ENCODE assay signal across 28 cellular contexts in the genomic region with DNA sequence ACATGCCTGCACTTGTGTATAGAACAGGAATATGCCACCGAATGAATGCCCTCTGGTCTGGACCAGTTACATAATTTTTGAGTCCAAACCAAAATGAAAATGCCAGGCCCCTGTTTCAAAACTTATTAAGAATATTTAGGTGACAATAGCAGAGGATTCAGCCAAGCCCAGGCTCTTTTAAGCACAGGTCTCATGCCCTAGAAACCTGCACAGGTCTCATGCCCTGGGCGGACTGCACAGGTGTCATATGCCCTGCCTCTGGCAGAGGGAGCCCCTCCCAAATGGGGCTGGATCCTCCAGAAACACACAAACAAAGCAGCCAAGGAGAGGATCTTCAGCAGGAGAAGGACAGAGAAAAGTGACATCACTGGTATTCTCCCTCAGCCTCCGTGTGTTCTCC.
A peak's percentile ranks its signal among the peaks of the same experiment; 100 is the strongest.
DNase-seq lines count a peak whose midpoint lies in the region; ATAC-seq and TF ChIP-seq lines count a peak whose summit lies in the region.
"Had no signal": no experiment of that assay in that cellular context is flagged by ENCODE, and none has a peak within 500 bp of the region (broad histone marks: within the 10 kb centered on the region; RNA-seq: fewer than 3 reads in every experiment).

No MANE protein-coding gene starts in this region.

- intact Hi-C loops in MCF 10A (cut with micrococcal nuclease) = no loop called here

- no peaks in the 10 kb centered on the region for H3K9me2 ChIP-seq in hepatocyte (replicated peaks; ENCODE audit: insufficient read depth)
- H3K9me2 ChIP-seq: SK-N-SH had no signal

- no TSS peak for BruUV-seq in MCF 10A (replicated peaks; lab: Mats Ljungman, UMichigan)

- H3K27me3 ChIP-seq in hepatocyte = no peaks in the 10 kb centered on the region
- H3K27me3 ChIP-seq: ascending aorta, BE2C, heart left ventricle had no signal

- H4K20me1 ChIP-seq in hepatocyte (ENCODE audit: insufficient read depth, poor library complexity, severe bottlenecking) = no peaks in the 10 kb centered on the region

- POLR2A ChIA-PET in MCF 10A (lab: Yijun Ruan, JAX) = no interaction called here

- H3K4me1 Mint-ChIP-seq in MCF 10A (ENCODE audit: insufficient read depth, unreplicated experiment) = no peaks in the 10 kb centered on the region
- H3K4me1 Mint-ChIP-seq: activated CD8-positive, alpha-beta memory T cell treated with anti-CD3 and anti-CD28 coated beads, Interleukin-2, amount 10 ng/mL, durations not matched to agents 7 days and 5 days; CD8-positive, alpha-beta memory T cell; natural killer cell; stimulated activated memory B cell treated with anti-CD40 and anti-IgM and Interleukin-4, amounts not matched to agents 10 μg/mL and 1 μg/mL and 100 μg/mL, for 72 hours had no signal

- peaks cover 5% of the 10 kb centered on the region for H3K36me3 Mint-ChIP-seq in MCF 10A (ENCODE audit: insufficient read depth, unreplicated experiment)
- H3K36me3 Mint-ChIP-seq: activated CD8-positive, alpha-beta memory T cell treated with anti-CD3 and anti-CD28 coated beads, Interleukin-2, amount 10 ng/mL, durations not matched to agents 7 days and 5 days; CD8-positive, alpha-beta memory T cell; natural killer cell; stimulated activated memory B cell treated with anti-CD40 and anti-IgM and Interleukin-4, amounts not matched to agents 10 μg/mL and 1 μg/mL and 100 μg/mL, for 72 hours had no signal

- ATAC-seq in HG02678 (IDR thresholded peaks at IDR 0.05; ENCODE audit: unreplicated experiment) = no peak
- ATAC-seq: activated CD4-positive, CD25-positive, alpha-beta regulatory T cell treated with anti-CD3 and anti-CD28 coated beads, Interleukin-2, amount 50 U/mL, for 24 hours; activated CD8-positive, alpha-beta memory T cell treated with anti-CD3 and anti-CD28 coated beads, Interleukin-2, amount 10 ng/mL, durations not matched to agents 7 days and 5 days; activated T-cell treated with anti-CD3 and anti-CD28 coated beads, Interleukin-2, amount 50 U/mL, for 4 hours; effector memory CD8-positive, alpha-beta T cell; heart left ventricle; mucosa of descending colon; natural killer cell; stimulated activated memory B cell treated with anti-CD40 and anti-IgM and Interleukin-4, amounts not matched to agents 10 μg/mL and 1 μg/mL and 100 μg/mL, for 72 hours had no signal

- no peaks in the 10 kb centered on the region for H3K79me2 ChIP-seq in hepatocyte

- no peaks in the 10 kb centered on the region for H3K36me3 ChIP-seq in hepatocyte (replicated peaks; ENCODE audit: insufficient read depth, low read depth)
- H3K36me3 ChIP-seq: ascending aorta, BE2C, heart left ventricle had no signal

- H3K4me1 ChIP-seq in hepatocyte (ENCODE audit: insufficient read depth) = no peaks in the 10 kb centered on the region
- H3K4me1 ChIP-seq: ascending aorta, heart left ventricle had no signal

- no peak overlapping the region for H3K4me3 ChIP-seq in hepatocyte
- H3K4me3 ChIP-seq: ascending aorta, heart left ventricle, lung, mucosa of descending colon had no signal

- DNase-seq in ELF-1 (ENCODE audit: low read depth, low spot score) (peak; percentile 23), HPDE6-E6E7 (ENCODE audit: extremely low spot score) (peak; percentile 4), MCF 10A (ENCODE audit: unreplicated experiment) (no peak), iPS-NIHi11 (ENCODE audit: low spot score) (peak; percentile 44), hepatocyte (ENCODE audit: low spot score) (no peak), AG08395 (ENCODE audit: low spot score) (no peak), DMS79 (lab: John Stamatoyannopoulos, UW) (no peak)
- DNase-seq: activated CD4-positive, alpha-beta T cell treated with anti-CD3 and anti-CD28 coated beads, Interleukin-2, amount 50 U/mL, for 4 hours; activated CD8-positive, alpha-beta memory T cell treated with anti-CD3 and anti-CD28 coated beads, Interleukin-2, amount 10 ng/mL, durations not matched to agents 7 days and 5 days; activated T-cell treated with anti-CD3 and anti-CD28 coated beads, Interleukin-2, amount 50 U/mL, for 4 hours; BE2C; caudate nucleus; CD8-positive, alpha-beta memory T cell; effector memory CD8-positive, alpha-beta T cell; heart left ventricle; mucosa of descending colon; natural killer cell; NCI-H1048; NCI-H1930; NCI-H226; SK-N-SH; substantia nigra; trophoblast cell had no signal

- 76% methylated on average over 3 of the region's 3 CpGs for WGBS in hepatocyte (ENCODE audit: low lambda C conversion rate, missing lambda C conversion rate)

- no peak overlapping the region for H3K4me3 Mint-ChIP-seq in MCF 10A (ENCODE audit: unreplicated experiment)
- H3K4me3 Mint-ChIP-seq: activated CD8-positive, alpha-beta memory T cell treated with anti-CD3 and anti-CD28 coated beads, Interleukin-2, amount 10 ng/mL, durations not matched to agents 7 days and 5 days; activated T-cell treated with anti-CD3 and anti-CD28 coated beads, Interleukin-2, amount 50 U/mL, for 4 hours; CD8-positive, alpha-beta memory T cell; effector memory CD8-positive, alpha-beta T cell; natural killer cell; stimulated activated memory B cell treated with anti-CD40 and anti-IgM and Interleukin-4, amounts not matched to agents 10 μg/mL and 1 μg/mL and 100 μg/mL, for 72 hours had no signal

- H3K27ac ChIP-seq in hepatocyte = no peak overlapping the region
- H3K27ac ChIP-seq: ascending aorta, heart left ventricle had no signal

- H3K9me3 Mint-ChIP-seq in MCF 10A (ENCODE audit: unreplicated experiment) = peaks cover 8% of the 10 kb centered on the region
- H3K9me3 Mint-ChIP-seq: activated T-cell treated with anti-CD3 and anti-CD28 coated beads, Interleukin-2, amount 50 U/mL, for 4 hours; natural killer cell had no signal

- peak overlapping the region; percentile 32 for H3K27ac Mint-ChIP-seq in MCF 10A (ENCODE audit: low read depth, unreplicated experiment)
- H3K27ac Mint-ChIP-seq: activated CD8-positive, alpha-beta memory T cell treated with anti-CD3 and anti-CD28 coated beads, Interleukin-2, amount 10 ng/mL, durations not matched to agents 7 days and 5 days; CD8-positive, alpha-beta memory T cell; effector memory CD8-positive, alpha-beta T cell; natural killer cell; stimulated activated memory B cell treated with anti-CD40 and anti-IgM and Interleukin-4, amounts not matched to agents 10 μg/mL and 1 μg/mL and 100 μg/mL, for 72 hours had no signal

- TF ChIP-seq CTCF in MCF 10A (IDR thresholded peaks at IDR 0.05; ENCODE audit: unreplicated experiment) (no peak), hepatocyte (IDR thresholded peaks at IDR 0.05; ENCODE audit: poor library complexity) (no peak)

- H3K9me3 ChIP-seq in hepatocyte (ENCODE audit: low read depth) = no peaks in the 10 kb centered on the region
- H3K9me3 ChIP-seq: ascending aorta, BE2C, heart left ventricle, mucosa of descending colon, SK-N-SH had no signal

- peaks cover 11% of the 10 kb centered on the region for H3K27me3 Mint-ChIP-seq in MCF 10A (ENCODE audit: insufficient read depth, unreplicated experiment)
- H3K27me3 Mint-ChIP-seq: activated CD8-positive, alpha-beta memory T cell treated with anti-CD3 and anti-CD28 coated beads, Interleukin-2, amount 10 ng/mL, durations not matched to agents 7 days and 5 days; CD8-positive, alpha-beta memory T cell; effector memory CD8-positive, alpha-beta T cell; stimulated activated memory B cell treated with anti-CD40 and anti-IgM and Interleukin-4, amounts not matched to agents 10 μg/mL and 1 μg/mL and 100 μg/mL, for 72 hours had no signal

- no peak overlapping the region for H2AFZ ChIP-seq in hepatocyte

- CTCF ChIA-PET in MCF 10A (lab: Yijun Ruan, JAX) = no interaction called here

- H3K4me2 ChIP-seq in hepatocyte = no peak overlapping the region
- H3K4me2 ChIP-seq: SK-N-SH had no signal

Comparison
In these comparisons a context has a peak if more than half of its experiments do, and no peak if none do; other contexts are left out.
1. DNase-seq: peak in ELF-1 (single experiment), HPDE6-E6E7 (single experiment) and iPS-NIHi11 (single experiment); none in MCF 10A (single experiment), hepatocyte (single experiment), AG08395 (single experiment) and DMS79 (single experiment).